11 cellular contexts compared by ENCODE assay signal in genomic region chr17:7854078-7854777, GRCh38. TPM values are rescaled to one million over a fixed set of nuclear protein-coding genes. Genes with fewer than 3 reads are reported as not detected.
DNase-seq lines count a peak whose midpoint lies in the region; ATAC-seq and TF ChIP-seq lines count a peak whose summit lies in the region.
"Had no signal": no experiment of that assay in that cellular context is flagged by ENCODE, and none has a peak within 500 bp of the region (broad histone marks: within the 10 kb centered on the region; RNA-seq: fewer than 3 reads in every experiment).

No MANE protein-coding gene starts in this region.

- intact Hi-C loops in stomach (cut with DNase I; ENCODE audit: low total_unique reads) = loop anchor here (10.0 kb wide), 1 partner anchor 109 kb away; no protein-coding TSS in a partner anchor

- no peak overlapping the region for H3K27ac ChIP-seq in hepatocyte
- peak overlapping the region in 4 of 5 donors; percentile 23 to 96 (median 94) for H3K27ac ChIP-seq in stomach
- H3K27ac ChIP-seq: SJSA1 had no signal

- DNase-seq in activated naive CD8-positive, alpha-beta T cell treated with anti-CD3 and anti-CD28 coated beads for 36 hours = no peak
- DNase-seq in activated naive CD8-positive, alpha-beta T cell treated with anti-CD3 and anti-CD28 coated beads, Interleukin-2, amount 50 U/mL, for 24 hours = no peak
- DNase-seq in hepatocyte (ENCODE audit: low spot score) (peak; percentile 10), stomach (no peak)
- DNase-seq: activated CD8-positive, alpha-beta T cell treated with anti-CD3 and anti-CD28 coated beads, Interleukin-2, amount 10 ng/mL, durations not matched to agents 7 days and 5 days; GF-D8; IMR-90 had no signal

- no peak for TF ChIP-seq EP300 in stomach (IDR thresholded peaks at IDR 0.05)

- H3K4me1 ChIP-seq in hepatocyte (ENCODE audit: insufficient read depth) (peaks cover 34% of the 10 kb centered on the region), stomach (peaks cover 41 to 68% (median 55%) of the 10 kb centered on the region in 4 donors)

- peak overlapping the region; percentile 93 for H3K4me2 ChIP-seq in hepatocyte

- TF ChIP-seq CTCF in hepatocyte (IDR thresholded peaks at IDR 0.05; ENCODE audit: poor library complexity) (no peak), stomach (IDR thresholded peaks at IDR 0.05) (no peak)

- H3K27me3 Mint-ChIP-seq in activated naive CD8-positive, alpha-beta T cell treated with anti-CD3 and anti-CD28 coated beads for 36 hours = no peaks in the 10 kb centered on the region
- H3K27me3 Mint-ChIP-seq in activated naive CD8-positive, alpha-beta T cell treated with anti-CD3 and anti-CD28 coated beads, Interleukin-2, amount 50 U/mL, for 24 hours = no peaks in the 10 kb centered on the region
- H3K27me3 Mint-ChIP-seq: naive thymus-derived CD4-positive, alpha-beta T cell had no signal

- no peak for TF ChIP-seq POLR2A in stomach (IDR thresholded peaks at IDR 0.05)

- H3K79me2 ChIP-seq in hepatocyte = peaks cover 44% of the 10 kb centered on the region

- peaks cover 46% of the 10 kb centered on the region for H3K4me1 Mint-ChIP-seq in activated naive CD8-positive, alpha-beta T cell treated with anti-CD3 and anti-CD28 coated beads for 36 hours
- peaks cover 39% of the 10 kb centered on the region for H3K4me1 Mint-ChIP-seq in activated naive CD8-positive, alpha-beta T cell treated with anti-CD3 and anti-CD28 coated beads, Interleukin-2, amount 50 U/mL, for 24 hours

- H3K9me3 ChIP-seq in hepatocyte (ENCODE audit: low read depth) = no peaks in the 10 kb centered on the region
- no peaks in the 10 kb centered on the region for H3K9me3 ChIP-seq in stomach
- H3K9me3 ChIP-seq: SJSA1 had no signal

- H3K36me3 ChIP-seq in hepatocyte (replicated peaks; ENCODE audit: insufficient read depth, low read depth) (no peaks in the 10 kb centered on the region), stomach (peaks cover 44 to 64% (median 52%) of the 10 kb centered on the region in 4 donors)

- WGBS in hepatocyte (ENCODE audit: low lambda C conversion rate, missing lambda C conversion rate) = 68% methylated on average over 28 of the region's 31 CpGs
- 77 to 83% (median 81%) methylated on average over 31 of the region's 31 CpGs for WGBS in stomach, 5 donors

- H3K4me3 ChIP-seq in hepatocyte (no peak overlapping the region), stomach (peak overlapping the region in 2 of 4 donors; percentile 70 to 77)
- H3K4me3 ChIP-seq: SJSA1 had no signal

- peaks cover 33% of the 10 kb centered on the region for H3K36me3 Mint-ChIP-seq in activated naive CD8-positive, alpha-beta T cell treated with anti-CD3 and anti-CD28 coated beads for 36 hours
- peaks cover 41% of the 10 kb centered on the region for H3K36me3 Mint-ChIP-seq in activated naive CD8-positive, alpha-beta T cell treated with anti-CD3 and anti-CD28 coated beads, Interleukin-2, amount 50 U/mL, for 24 hours (ENCODE audit: low read depth)

- no peak overlapping the region for H3K4me3 Mint-ChIP-seq in activated naive CD8-positive, alpha-beta T cell treated with anti-CD3 and anti-CD28 coated beads for 36 hours
- no peak overlapping the region for H3K4me3 Mint-ChIP-seq in activated naive CD8-positive, alpha-beta T cell treated with anti-CD3 and anti-CD28 coated beads, Interleukin-2, amount 50 U/mL, for 24 hours
- H3K4me3 Mint-ChIP-seq: activated CD8-positive, alpha-beta T cell treated with anti-CD3 and anti-CD28 coated beads, Interleukin-2, amount 10 ng/mL, durations not matched to agents 7 days and 5 days had no signal

- peaks cover 39% of the 10 kb centered on the region for H4K20me1 ChIP-seq in hepatocyte (ENCODE audit: insufficient read depth, poor library complexity, severe bottlenecking)

- ATAC-seq in activated naive CD8-positive, alpha-beta T cell treated with anti-CD3 and anti-CD28 coated beads, Interleukin-2, amount 50 U/mL, for 24 hours = no peak
- ATAC-seq in GM18858 (IDR thresholded peaks at IDR 0.05; ENCODE audit: unreplicated experiment) = no peak
- ATAC-seq in GM19395 (IDR thresholded peaks at IDR 0.05; ENCODE audit: unreplicated experiment) = no peak
- ATAC-seq: activated CD8-positive, alpha-beta T cell treated with anti-CD3 and anti-CD28 coated beads, Interleukin-2, amount 10 ng/mL, durations not matched to agents 7 days and 5 days; naive thymus-derived CD4-positive, alpha-beta T cell had no signal

- no peak overlapping the region for H2AFZ ChIP-seq in hepatocyte

- no peaks in the 10 kb centered on the region for H3K9me2 ChIP-seq in hepatocyte (replicated peaks; ENCODE audit: insufficient read depth)

- H3K27me3 ChIP-seq in hepatocyte (no peaks in the 10 kb centered on the region), stomach (no peaks in the 10 kb centered on the region)
- H3K27me3 ChIP-seq: SJSA1 had no signal

- H3K9me3 Mint-ChIP-seq in activated naive CD8-positive, alpha-beta T cell treated with anti-CD3 and anti-CD28 coated beads for 36 hours = no peaks in the 10 kb centered on the region
- H3K9me3 Mint-ChIP-seq in activated naive CD8-positive, alpha-beta T cell treated with anti-CD3 and anti-CD28 coated beads, Interleukin-2, amount 50 U/mL, for 24 hours = no peaks in the 10 kb centered on the region
- H3K9me3 Mint-ChIP-seq: naive thymus-derived CD4-positive, alpha-beta T cell had no signal

- H3K27ac Mint-ChIP-seq in activated naive CD8-positive, alpha-beta T cell treated with anti-CD3 and anti-CD28 coated beads for 36 hours = peak overlapping the region; percentile 28
- H3K27ac Mint-ChIP-seq in activated naive CD8-positive, alpha-beta T cell treated with anti-CD3 and anti-CD28 coated beads, Interleukin-2, amount 50 U/mL, for 24 hours = no peak overlapping the region
- H3K27ac Mint-ChIP-seq: activated CD8-positive, alpha-beta T cell treated with anti-CD3 and anti-CD28 coated beads, Interleukin-2, amount 10 ng/mL, durations not matched to agents 7 days and 5 days had no signal

RNA-seq across cellular contexts. Expression of gene TMEM88, which starts 0.6 kb away (rescaled TPM):
- 1 to 10 TPM; 4.2 to 4.8 TPM for total RNA-seq in activated naive CD8-positive, alpha-beta T cell treated with anti-CD3 and anti-CD28 coated beads for 36 hours
- 59.6 and 73.3 TPM in 2 replicates for total RNA-seq in hepatocyte
- polyA plus RNA-seq in hepatocyte = 241 and 328 TPM in 2 replicates
- total RNA-seq in stomach = 1 to 10 TPM in 3 of 5 donors, not detected in 2; 1.8 to 3.8 (median 3.5) TPM
- 10 to 100 TPM; 17.0 to 36.0 (median 17.4) TPM for polyA plus RNA-seq in stomach
- total RNA-seq: IMR-90, SJSA1 had no signal
- polyA plus RNA-seq: naive thymus-derived CD4-positive, alpha-beta T cell had no signal

RNA-seq across cellular contexts. Expression of gene NAA38, which starts 3.1 kb away (rescaled TPM):
- 10 to 100 TPM; 65.2 to 66.6 TPM for total RNA-seq in activated naive CD8-positive, alpha-beta T cell treated with anti-CD3 and anti-CD28 coated beads for 36 hours
- total RNA-seq in hepatocyte = 49.2 and 66.0 TPM in 2 replicates
- 147 and 154 TPM in 2 replicates for polyA plus RNA-seq in hepatocyte
- total RNA-seq in stomach = 100 to 1,000 TPM in 2 of 5 donors, 10 to 100 TPM in 3; 42.0 to 281 (median 94.5) TPM
- polyA plus RNA-seq in stomach = 100 to 1,000 TPM; 131 to 153 (median 151) TPM

RNA-seq across cellular contexts. Expression of gene CYB5D1, which starts 3.6 kb away (rescaled TPM):
- 10 to 100 TPM; 18.6 to 20.1 TPM for total RNA-seq in activated naive CD8-positive, alpha-beta T cell treated with anti-CD3 and anti-CD28 coated beads for 36 hours
- total RNA-seq in hepatocyte = 9.1 and 14.1 TPM in 2 replicates
- polyA plus RNA-seq in hepatocyte = 12.2 and 15.1 TPM in 2 replicates
- total RNA-seq in stomach = 10 to 100 TPM in 1 of 5 donors, 1 to 10 TPM in 3, not detected in 1; 1.8 to 12.0 (median 3.3) TPM
- polyA plus RNA-seq in stomach = 1 to 10 TPM; 4.9 to 9.0 (median 5.3) TPM

RNA-seq across cellular contexts. Expression of gene KDM6B, which starts 20.2 kb away (rescaled TPM):
- total RNA-seq in activated naive CD8-positive, alpha-beta T cell treated with anti-CD3 and anti-CD28 coated beads for 36 hours = 10 to 100 TPM; 44.5 to 47.6 TPM
- total RNA-seq in hepatocyte (3.3 and 5.9 TPM in 2 replicates), stomach (10 to 100 TPM in 4 of 5 donors, 1 to 10 TPM in 1; 7.5 to 27.2 (median 12.9) TPM)
- polyA plus RNA-seq in hepatocyte (10.2 and 11.3 TPM in 2 replicates), stomach (1 to 10 TPM; 4.6 to 9.6 (median 6.0) TPM)

RNA-seq across cellular contexts. Expression of gene CHD3, which starts 34.4 kb away (rescaled TPM):
- total RNA-seq in activated naive CD8-positive, alpha-beta T cell treated with anti-CD3 and anti-CD28 coated beads for 36 hours = 100 to 1,000 TPM; 123 to 129 TPM
- total RNA-seq in hepatocyte = 65.6 and 75.3 TPM in 2 replicates
- polyA plus RNA-seq in hepatocyte = 41.2 and 49.4 TPM in 2 replicates
- total RNA-seq in stomach = 100 to 1,000 TPM in 1 of 5 donors, 10 to 100 TPM in 4; 43.0 to 190 (median 60.7) TPM
- 10 to 100 TPM; 51.9 to 97.3 (median 69.1) TPM for polyA plus RNA-seq in stomach

Comparison
In these comparisons a context has a peak if more than half of its experiments do, and no peak if none do; other contexts are left out.
1. RNA of gene TMEM88, which starts 0.6 kb away (total RNA-seq): 59.6 to 73.3 TPM in hepatocyte; 4.2 to 4.8 TPM in activated naive CD8-positive, alpha-beta T cell treated with anti-CD3 and anti-CD28 coated beads for 36 hours and 1.8 to 3.8 TPM in stomach; every median in the first group is over 10 times any median in the second.